ENCODE assay signal across 21 cellular contexts in genomic region chr3:101913173-101913572, GRCh38.
DNase-seq lines count a peak whose midpoint lies in the region; ATAC-seq and TF ChIP-seq lines count a peak whose summit lies in the region.
"Had no signal": no experiment of that assay in that cellular context is flagged by ENCODE, and none has a peak within 500 bp of the region (broad histone marks: within the 10 kb centered on the region; RNA-seq: fewer than 3 reads in every experiment).

No MANE protein-coding gene starts in this region.

- H3K79me2 ChIP-seq in PC-3 (ENCODE audit: low read length) = no peaks in the 10 kb centered on the region

- H3K4me2 ChIP-seq in PC-3 (ENCODE audit: low read length) = peak overlapping the region; percentile 29

- BruUV-seq in PC-3 (replicated peaks; lab: Mats Ljungman, UMichigan) = no TSS peak

- no peaks in the 10 kb centered on the region for H3F3A ChIP-seq in PC-3 (ENCODE audit: low read length, unreplicated experiment)

- peaks cover 18% of the 10 kb centered on the region for H3K4me1 ChIP-seq in PC-3 (ENCODE audit: insufficient read depth, low read length)
- H3K4me1 ChIP-seq: left lung, prostate gland had no signal

- H3K4me3 ChIP-seq in PC-3 (ENCODE audit: low read length) (no peak overlapping the region), choroid plexus epithelial cell (ENCODE audit: low read depth, low read length) (no peak overlapping the region)
- H3K4me3 ChIP-seq: left lung, prostate gland had no signal

- H3K9ac ChIP-seq in PC-3 (ENCODE audit: low read length) = peak overlapping the region; percentile 10; the same call in 1 of the 2 replicates

- TF ChIP-seq CTCF in PC-3 (conservative IDR thresholded peaks at IDR 0.05; ENCODE audit: low read depth, low read length) = no peak
- TF ChIP-seq CTCF in choroid plexus epithelial cell (conservative IDR thresholded peaks at IDR 0.05; ENCODE audit: low read depth, low read length) = no peak

- H3K27ac ChIP-seq in PC-3 (ENCODE audit: low read length) = peak overlapping the region; percentile 80
- H3K27ac ChIP-seq: left lung, prostate gland had no signal

- ATAC-seq in PC-3 = peak; percentile 94
- ATAC-seq in GM21390 (IDR thresholded peaks at IDR 0.05; ENCODE audit: unreplicated experiment) = no peak
- no peak for ATAC-seq in GM19328 (IDR thresholded peaks at IDR 0.05; ENCODE audit: unreplicated experiment)
- ATAC-seq in HG03442 (IDR thresholded peaks at IDR 0.05; ENCODE audit: unreplicated experiment) = no peak
- ATAC-seq: effector memory CD8-positive, alpha-beta T cell; left lung had no signal

- POLR2A ChIA-PET in PC-3 (lab: Charles Lee; ENCODE audit: unreplicated experiment) = no interaction called here

- no peak overlapping the region for H2AFZ ChIP-seq in PC-3 (ENCODE audit: low read length)

- H3K9me3 ChIP-seq in PC-3 (ENCODE audit: low read length) = no peaks in the 10 kb centered on the region
- H3K9me3 ChIP-seq: left lung, prostate gland had no signal

- intact Hi-C loops in PC-3 (cut with micrococcal nuclease) = no loop called here

- no peaks in the 10 kb centered on the region for H3K27me3 ChIP-seq in PC-3 (ENCODE audit: low read length)
- H3K27me3 ChIP-seq: left lung had no signal

- DNase-seq in HPDE6-E6E7 (ENCODE audit: extremely low spot score) (peak; percentile 40), PC-3 (peak; percentile 79), choroid plexus epithelial cell (ENCODE audit: low read depth) (peak; percentile 49), smooth muscle cell of the brain vasculature (ENCODE audit: low read depth, low spot score) (peak; percentile 62), ACHN (no peak)
- DNase-seq: activated gamma-delta T cell; AML-193; aorta; DMS79; effector memory CD8-positive, alpha-beta T cell; H9; head of caudate nucleus; left lung; NCI-H1417; NCI-H748 treated with DMSO at 0.1 percent for 48 hours; small intestine; stimulated activated CD4-positive, alpha-beta T cell treated with anti-CD3 and anti-CD28 coated beads, Interleukin-4, amount 100 ng/mL, for 1 hour had no signal

- H4K20me1 ChIP-seq in PC-3 (ENCODE audit: low read length) = no peaks in the 10 kb centered on the region

- no peaks in the 10 kb centered on the region for H3K36me3 ChIP-seq in PC-3 (ENCODE audit: low read depth, low read length)
- H3K36me3 ChIP-seq: left lung, prostate gland had no signal

- CTCF ChIA-PET in PC-3 (lab: Charles Lee) = no interaction called here

- H3K9me2 ChIP-seq in PC-3 (replicated peaks; ENCODE audit: low read length) = no peaks in the 10 kb centered on the region

- in situ Hi-C loops in ACHN (cut with HindIII; ENCODE audit: low pct_ligation_motif_present, low pct_unique_long_range_greater_than_20kb, low sequenced_read_pairs) = no loop called here
